ENCODE assay signal across 9 cellular contexts in the genomic region with DNA sequence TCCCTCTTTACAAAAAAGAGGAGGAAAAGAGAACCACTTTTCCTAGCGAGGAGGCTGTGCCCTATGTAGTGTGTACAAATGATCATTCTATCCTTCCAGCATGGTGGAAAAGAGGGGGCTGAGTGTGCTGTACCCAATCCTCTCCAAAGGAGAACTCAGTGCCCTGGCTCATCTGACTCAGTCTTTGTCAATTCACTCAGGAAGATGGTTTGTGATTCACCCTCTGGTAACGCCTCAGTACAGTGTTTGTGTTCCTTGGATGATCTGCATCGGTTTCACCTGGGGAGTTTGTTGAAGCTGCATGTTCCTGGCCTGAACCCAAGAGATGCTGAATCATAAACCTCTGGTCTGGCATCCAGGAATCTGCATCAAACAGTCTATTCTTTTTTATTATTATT. TPM values are rescaled to one million over a fixed set of nuclear protein-coding genes. Genes with fewer than 3 reads are reported as not detected.
DNase-seq lines count a peak whose midpoint lies in the region; ATAC-seq and TF ChIP-seq lines count a peak whose summit lies in the region.
"Had no signal": no experiment of that assay in that cellular context is flagged by ENCODE, and none has a peak within 500 bp of the region (broad histone marks: within the 10 kb centered on the region; RNA-seq: fewer than 3 reads in every experiment).

No MANE protein-coding gene starts in this region.

- DNase-seq in A172 (ENCODE audit: low spot score) = peak; percentile 93
- DNase-seq in GM23338 (ENCODE audit: low spot score) = peak; percentile 9
- DNase-seq in kidney tubule cell (ENCODE audit: low spot score) = peak; percentile 98
- no peak for DNase-seq in GM13976 (ENCODE audit: low spot score)
- no peak for DNase-seq in AML-193 (lab: John Stamatoyannopoulos, UW)
- no peak for DNase-seq in Right ventricle myocardium superior

- no peak overlapping the region for H3K4me3 Mint-ChIP-seq in GM23338
- no peak overlapping the region for H3K4me3 Mint-ChIP-seq in activated T-helper 17 cell treated with anti-CD3 and anti-CD28 coated beads, Interleukin-2, amount 50 U/mL, for 72 hours
- H3K4me3 Mint-ChIP-seq: central memory CD8-positive, alpha-beta T cell had no signal

- H3K27ac Mint-ChIP-seq in GM23338 = peak overlapping the region; percentile 70
- no peak overlapping the region for H3K27ac Mint-ChIP-seq in activated T-helper 17 cell treated with anti-CD3 and anti-CD28 coated beads, Interleukin-2, amount 50 U/mL, for 72 hours

- TF ChIP-seq CTCF in GM23338 (conservative IDR thresholded peaks at IDR 0.05; ENCODE audit: low read depth in 2 of 2) = no peak
- no peak for TF ChIP-seq CTCF in GM13976 (IDR thresholded peaks at IDR 0.05; ENCODE audit: borderline replicate concordance, control extremely low read depth, extremely low read depth, insufficient read depth, missing control alignments)

- 0 out of 3 replicates have a peak, but pooled peaks cover 3% of the 10 kb centered on the region for H3K36me3 Mint-ChIP-seq in GM23338 (ENCODE audit: low read depth)
- no peaks in the 10 kb centered on the region for H3K36me3 Mint-ChIP-seq in activated T-helper 17 cell treated with anti-CD3 and anti-CD28 coated beads, Interleukin-2, amount 50 U/mL, for 72 hours (ENCODE audit: low read depth)

- H2AFZ ChIP-seq in GM23338 = 0 out of 2 replicates have a peak overlapping the region, but pooled peaks have one; percentile 29

- ATAC-seq in GM23338 (peak; percentile 57), Right ventricle myocardium superior (ENCODE audit: poor library complexity) (no peak), GM21381 (IDR thresholded peaks at IDR 0.05; ENCODE audit: unreplicated experiment) (no peak)
- ATAC-seq in activated T-helper 17 cell treated with anti-CD3 and anti-CD28 coated beads, Interleukin-2, amount 50 U/mL, for 72 hours (replicated peaks) = peak; percentile 95

- H4K20me1 ChIP-seq in GM23338 (replicated peaks; ENCODE audit: insufficient read depth) = no peaks in the 10 kb centered on the region

- no peaks in the 10 kb centered on the region for H3K9me2 ChIP-seq in GM23338 (ENCODE audit: insufficient read depth)

- H3K36me3 ChIP-seq in GM23338 (ENCODE audit: insufficient read depth) = no peaks in the 10 kb centered on the region

- H3K79me2 ChIP-seq in GM23338 (replicated peaks; ENCODE audit: insufficient read depth) = no peaks in the 10 kb centered on the region

- peak overlapping the region; percentile 1; the same call in 1 of the 2 replicates for H3K27ac ChIP-seq in GM23338 (ENCODE audit: low read depth)

- peaks cover 15% of the 10 kb centered on the region for H3K4me1 ChIP-seq in GM23338 (ENCODE audit: insufficient read depth)

- H3K4me2 ChIP-seq in GM23338 = 0 out of 2 replicates have a peak overlapping the region, but pooled peaks have one; percentile 6

- intact Hi-C loops in Right ventricle myocardium superior (cut with DNase I) = loop anchor here (10.0 kb wide), 3 partner anchors 610 to 830 kb away; no protein-coding TSS in a partner anchor

- no peaks in the 10 kb centered on the region; the same call in 2 of the 3 replicates for H3K9me3 Mint-ChIP-seq in GM23338
- H3K9me3 Mint-ChIP-seq in activated T-helper 17 cell treated with anti-CD3 and anti-CD28 coated beads, Interleukin-2, amount 50 U/mL, for 72 hours = no peaks in the 10 kb centered on the region
- H3K9me3 Mint-ChIP-seq: central memory CD8-positive, alpha-beta T cell had no signal

- in situ Hi-C loops in GM13976 (cut with MboI; ENCODE audit: low sequenced_read_pairs, unreplicated experiment) = loop anchor here (25.0 kb wide), 1 partner anchor 1168 kb away; no protein-coding TSS in a partner anchor

- peaks cover 3% of the 10 kb centered on the region for H3K27me3 Mint-ChIP-seq in GM23338 (ENCODE audit: insufficient read depth, low read depth, poor library complexity)
- peaks cover 15% of the 10 kb centered on the region for H3K27me3 Mint-ChIP-seq in activated T-helper 17 cell treated with anti-CD3 and anti-CD28 coated beads, Interleukin-2, amount 50 U/mL, for 72 hours

- H3F3A ChIP-seq in GM23338 (replicated peaks; ENCODE audit: low read depth) = no peaks in the 10 kb centered on the region

- no peaks in the 10 kb centered on the region for H3K27me3 ChIP-seq in GM23338 (ENCODE audit: insufficient read depth)

- H3K4me3 ChIP-seq in GM23338 = no peak overlapping the region

- H3K4me1 Mint-ChIP-seq in GM23338 = peaks cover 19% of the 10 kb centered on the region
- H3K4me1 Mint-ChIP-seq in activated T-helper 17 cell treated with anti-CD3 and anti-CD28 coated beads, Interleukin-2, amount 50 U/mL, for 72 hours = peaks cover 4% of the 10 kb centered on the region
- H3K4me1 Mint-ChIP-seq: central memory CD8-positive, alpha-beta T cell had no signal

TF ChIP-seq in GM23338, 12 proteins besides CTCF, POLR2A, EP300 and RAD21 (continues in another document):
- TF ChIP-seq, protein P1, sequence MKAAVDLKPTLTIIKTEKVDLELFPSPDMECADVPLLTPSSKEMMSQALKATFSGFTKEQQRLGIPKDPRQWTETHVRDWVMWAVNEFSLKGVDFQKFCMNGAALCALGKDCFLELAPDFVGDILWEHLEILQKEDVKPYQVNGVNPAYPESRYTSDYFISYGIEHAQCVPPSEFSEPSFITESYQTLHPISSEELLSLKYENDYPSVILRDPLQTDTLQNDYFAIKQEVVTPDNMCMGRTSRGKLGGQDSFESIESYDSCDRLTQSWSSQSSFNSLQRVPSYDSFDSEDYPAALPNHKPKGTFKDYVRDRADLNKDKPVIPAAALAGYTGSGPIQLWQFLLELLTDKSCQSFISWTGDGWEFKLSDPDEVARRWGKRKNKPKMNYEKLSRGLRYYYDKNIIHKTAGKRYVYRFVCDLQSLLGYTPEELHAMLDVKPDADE (IDR thresholded peaks at IDR 0.05) = no peak
- TF ChIP-seq EZH2phosphoT487 (IDR thresholded peaks at IDR 0.05; ENCODE audit: unreplicated experiment) (no peak), EZH2 (IDR thresholded peaks at IDR 0.05; ENCODE audit: low read depth, unreplicated experiment) (no peak), NANOG (IDR thresholded peaks at IDR 0.05; ENCODE audit: borderline replicate concordance) (no peak), POLR2AphosphoS5 (IDR thresholded peaks at IDR 0.05; ENCODE audit: low read depth) (no peak), ZNF114 (CRISPR knock-in tag; IDR thresholded peaks at IDR 0.05) (no peak), ZNF331 (CRISPR knock-in tag; IDR thresholded peaks at IDR 0.05; ENCODE audit: low read depth) (no peak), CREB1 (CRISPR knock-in tag; IDR thresholded peaks at IDR 0.05; ENCODE audit: low read depth) (no peak)
- TF ChIP-seq, protein P2, sequence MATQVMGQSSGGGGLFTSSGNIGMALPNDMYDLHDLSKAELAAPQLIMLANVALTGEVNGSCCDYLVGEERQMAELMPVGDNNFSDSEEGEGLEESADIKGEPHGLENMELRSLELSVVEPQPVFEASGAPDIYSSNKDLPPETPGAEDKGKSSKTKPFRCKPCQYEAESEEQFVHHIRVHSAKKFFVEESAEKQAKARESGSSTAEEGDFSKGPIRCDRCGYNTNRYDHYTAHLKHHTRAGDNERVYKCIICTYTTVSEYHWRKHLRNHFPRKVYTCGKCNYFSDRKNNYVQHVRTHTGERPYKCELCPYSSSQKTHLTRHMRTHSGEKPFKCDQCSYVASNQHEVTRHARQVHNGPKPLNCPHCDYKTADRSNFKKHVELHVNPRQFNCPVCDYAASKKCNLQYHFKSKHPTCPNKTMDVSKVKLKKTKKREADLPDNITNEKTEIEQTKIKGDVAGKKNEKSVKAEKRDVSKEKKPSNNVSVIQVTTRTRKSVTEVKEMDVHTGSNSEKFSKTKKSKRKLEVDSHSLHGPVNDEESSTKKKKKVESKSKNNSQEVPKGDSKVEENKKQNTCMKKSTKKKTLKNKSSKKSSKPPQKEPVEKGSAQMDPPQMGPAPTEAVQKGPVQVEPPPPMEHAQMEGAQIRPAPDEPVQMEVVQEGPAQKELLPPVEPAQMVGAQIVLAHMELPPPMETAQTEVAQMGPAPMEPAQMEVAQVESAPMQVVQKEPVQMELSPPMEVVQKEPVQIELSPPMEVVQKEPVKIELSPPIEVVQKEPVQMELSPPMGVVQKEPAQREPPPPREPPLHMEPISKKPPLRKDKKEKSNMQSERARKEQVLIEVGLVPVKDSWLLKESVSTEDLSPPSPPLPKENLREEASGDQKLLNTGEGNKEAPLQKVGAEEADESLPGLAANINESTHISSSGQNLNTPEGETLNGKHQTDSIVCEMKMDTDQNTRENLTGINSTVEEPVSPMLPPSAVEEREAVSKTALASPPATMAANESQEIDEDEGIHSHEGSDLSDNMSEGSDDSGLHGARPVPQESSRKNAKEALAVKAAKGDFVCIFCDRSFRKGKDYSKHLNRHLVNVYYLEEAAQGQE (IDR thresholded peaks at IDR 0.05; ENCODE audit: unreplicated experiment) = no peak

RNA-seq across cellular contexts. Expression of a gene that starts 18.3 kb away (rescaled TPM):
- 1.0 TPM in 1 of 2 replicates, not detected in the other for total RNA-seq in A172 (2014; rRNA removed; shearing (Covaris generic))
- total RNA-seq in GM23338 (2014; rRNA removed; shearing (Covaris generic)) = 0.66 and 2.1 TPM in 2 replicates
- 0.54 and 0.81 TPM in 2 replicates for polyA plus RNA-seq in GM23338 (2016; fragmentation: Nextera tagmentation; extraction: Ambion mirVana)
- total RNA-seq in activated T-helper 17 cell treated with anti-CD3 and anti-CD28 coated beads, Interleukin-2, amount 50 U/mL, for 72 hours = 1 to 10 TPM in 1 of 2 donors, not detected in 1; 1.7 TPM
- total RNA-seq in Right ventricle myocardium superior = 7.5 TPM

Comparison
In these comparisons a context has a peak if more than half of its experiments do, and no peak if none do; other contexts are left out.
1. DNase-seq: peak in A172 (single experiment), GM23338 (single experiment) and kidney tubule cell (single experiment); none in GM13976 (single experiment), AML-193 (0 of 2) and Right ventricle myocardium superior (single experiment).
2. ATAC-seq: peak in GM23338 (single experiment) and activated T-helper 17 cell treated with anti-CD3 and anti-CD28 coated beads, Interleukin-2, amount 50 U/mL, for 72 hours (single experiment); none in Right ventricle myocardium superior (single experiment) and GM21381 (single experiment).